12 cellular contexts compared by ENCODE assay signal in genomic region chr14:70971588-70971987, GRCh38.
DNase-seq lines count a peak whose midpoint lies in the region; ATAC-seq and TF ChIP-seq lines count a peak whose summit lies in the region.
"Had no signal": no experiment of that assay in that cellular context is flagged by ENCODE, and none has a peak within 500 bp of the region (broad histone marks: within the 10 kb centered on the region; RNA-seq: fewer than 3 reads in every experiment).

No MANE protein-coding gene starts in this region.

- peaks cover 47% of the 10 kb centered on the region for H3K4me1 Mint-ChIP-seq in activated naive CD8-positive, alpha-beta T cell (ENCODE audit: low read depth)
- peaks cover 33% of the 10 kb centered on the region for H3K4me1 Mint-ChIP-seq in activated naive CD8-positive, alpha-beta T cell treated with anti-CD3 and anti-CD28 coated beads for 36 hours
- H3K4me1 Mint-ChIP-seq in HFFc6 (ENCODE audit: low read depth) (peaks cover 15% of the 10 kb centered on the region), neural progenitor cell (no peaks in the 10 kb centered on the region)

- H3K9me3 Mint-ChIP-seq in activated naive CD8-positive, alpha-beta T cell (ENCODE audit: low read depth): no peaks in the 10 kb centered on the region
- no peaks in the 10 kb centered on the region for H3K9me3 Mint-ChIP-seq in activated naive CD8-positive, alpha-beta T cell treated with anti-CD3 and anti-CD28 coated beads for 36 hours
- no peaks in the 10 kb centered on the region for H3K9me3 Mint-ChIP-seq in HFFc6
- no peaks in the 10 kb centered on the region for H3K9me3 Mint-ChIP-seq in neural progenitor cell
- H3K9me3 Mint-ChIP-seq: activated T-cell treated with anti-CD3 and anti-CD28 coated beads, Interleukin-2, amount 50 U/mL, for 4 hours had no signal

- H3F3A ChIP-seq in neural progenitor cell (ENCODE audit: low read depth): peaks cover 7% of the 10 kb centered on the region

- ATAC-seq in GM21825 (IDR thresholded peaks at IDR 0.05; ENCODE audit: unreplicated experiment): no peak

- H3K79me2 ChIP-seq in neural progenitor cell (ENCODE audit: low read depth): peaks cover 34% of the 10 kb centered on the region

- no peak overlapping the region for H3K4me2 ChIP-seq in neural progenitor cell

- no peak overlapping the region for H2AFZ ChIP-seq in neural progenitor cell (replicated peaks)

- peak overlapping the region; percentile 47 for H3K27ac Mint-ChIP-seq in activated naive CD8-positive, alpha-beta T cell
- H3K27ac Mint-ChIP-seq in activated naive CD8-positive, alpha-beta T cell treated with anti-CD3 and anti-CD28 coated beads for 36 hours: no peak overlapping the region
- H3K27ac Mint-ChIP-seq in HFFc6: peak overlapping the region; percentile 32; the same call in 1 of the 2 replicates
- H3K27ac Mint-ChIP-seq in neural progenitor cell: no peak overlapping the region

- H3K4me3 Mint-ChIP-seq in activated naive CD8-positive, alpha-beta T cell: no peak overlapping the region
- no peak overlapping the region for H3K4me3 Mint-ChIP-seq in activated naive CD8-positive, alpha-beta T cell treated with anti-CD3 and anti-CD28 coated beads for 36 hours
- H3K4me3 Mint-ChIP-seq in HFFc6: no peak overlapping the region
- no peak overlapping the region for H3K4me3 Mint-ChIP-seq in neural progenitor cell
- H3K4me3 Mint-ChIP-seq: activated T-cell treated with anti-CD3 and anti-CD28 coated beads, Interleukin-2, amount 50 U/mL, for 4 hours had no signal

- no peak overlapping the region for H3K4me3 ChIP-seq in effector memory CD4-positive, alpha-beta T cell (ENCODE audit: insufficient read depth, low read depth, low read length, poor library complexity, severe bottlenecking)
- no peak overlapping the region for H3K4me3 ChIP-seq in neural progenitor cell
- H3K4me3 ChIP-seq: adrenal gland, esophagus squamous epithelium, tibial nerve had no signal

- H3K4me1 ChIP-seq in effector memory CD4-positive, alpha-beta T cell (ENCODE audit: control insufficient read depth, insufficient read depth, low read length, poor library complexity, severe bottlenecking): peaks cover 11% of the 10 kb centered on the region
- no peaks in the 10 kb centered on the region for H3K4me1 ChIP-seq in neural progenitor cell

- DNase-seq in activated naive CD8-positive, alpha-beta T cell treated with anti-CD3 and anti-CD28 coated beads for 36 hours: no peak
- no peak for DNase-seq in HFFc6
- no peak for DNase-seq in effector memory CD4-positive, alpha-beta T cell
- no peak for DNase-seq in neural progenitor cell (ENCODE audit: low spot score)
- DNase-seq in LoVo (ENCODE audit: low spot score): no peak
- no peak for DNase-seq in NCI-H524 treated with DMSO at 0.1 percent for 48 hours (lab: John Stamatoyannopoulos, UW)
- DNase-seq: esophagus squamous epithelium had no signal

- H3K36me3 Mint-ChIP-seq in activated naive CD8-positive, alpha-beta T cell: no peaks in the 10 kb centered on the region
- peaks cover 13% of the 10 kb centered on the region for H3K36me3 Mint-ChIP-seq in activated naive CD8-positive, alpha-beta T cell treated with anti-CD3 and anti-CD28 coated beads for 36 hours
- H3K36me3 Mint-ChIP-seq in HFFc6 (ENCODE audit: low read depth): peaks cover 1% of the 10 kb centered on the region
- H3K36me3 Mint-ChIP-seq in neural progenitor cell: peaks cover 8% of the 10 kb centered on the region

- H3K27me3 ChIP-seq in effector memory CD4-positive, alpha-beta T cell (replicated peaks; ENCODE audit: control insufficient read depth, insufficient read depth, low read length, poor library complexity, severe bottlenecking): no peaks in the 10 kb centered on the region
- no peaks in the 10 kb centered on the region for H3K27me3 ChIP-seq in neural progenitor cell
- H3K27me3 ChIP-seq: adrenal gland, esophagus squamous epithelium, tibial nerve had no signal

- no peaks in the 10 kb centered on the region for H3K9me3 ChIP-seq in effector memory CD4-positive, alpha-beta T cell (ENCODE audit: control insufficient read depth, low read length)
- no peaks in the 10 kb centered on the region for H3K9me3 ChIP-seq in neural progenitor cell (ENCODE audit: low read depth)
- H3K9me3 ChIP-seq: adrenal gland, esophagus squamous epithelium, tibial nerve had no signal

- H3K27ac ChIP-seq in effector memory CD4-positive, alpha-beta T cell (ENCODE audit: insufficient read depth, low read length, poor library complexity, severe bottlenecking): peak overlapping the region; percentile 21
- peak overlapping the region; percentile 39 for H3K27ac ChIP-seq in neural progenitor cell
- H3K27ac ChIP-seq: esophagus squamous epithelium had no signal

- peaks cover 12% of the 10 kb centered on the region for H4K20me1 ChIP-seq in neural progenitor cell (ENCODE audit: low read depth)

- TF ChIP-seq CTCF in HFFc6 (IDR thresholded peaks at IDR 0.05) (no peak), neural progenitor cell (IDR thresholded peaks at IDR 0.05) (no peak)

- no peaks in the 10 kb centered on the region for H3K27me3 Mint-ChIP-seq in activated naive CD8-positive, alpha-beta T cell
- H3K27me3 Mint-ChIP-seq in activated naive CD8-positive, alpha-beta T cell treated with anti-CD3 and anti-CD28 coated beads for 36 hours: no peaks in the 10 kb centered on the region
- no peaks in the 10 kb centered on the region for H3K27me3 Mint-ChIP-seq in HFFc6 (ENCODE audit: insufficient read depth)
- H3K27me3 Mint-ChIP-seq in neural progenitor cell (ENCODE audit: insufficient read depth, low read depth): no peaks in the 10 kb centered on the region

- H3K9ac ChIP-seq in neural progenitor cell: no peak overlapping the region

- peaks cover 18% of the 10 kb centered on the region for H3K36me3 ChIP-seq in effector memory CD4-positive, alpha-beta T cell (ENCODE audit: control insufficient read depth, insufficient read depth, low read length)
- H3K36me3 ChIP-seq in neural progenitor cell: peaks cover 9% of the 10 kb centered on the region

Comparison
In these comparisons a context has a peak if more than half of its experiments do, and no peak if none do; other contexts are left out.
1. H3K27ac Mint-ChIP-seq: peak in activated naive CD8-positive, alpha-beta T cell (single experiment) and HFFc6 (single experiment); none in activated naive CD8-positive, alpha-beta T cell treated with anti-CD3 and anti-CD28 coated beads for 36 hours (single experiment) and neural progenitor cell (single experiment).